In genomic region chr1:6640867-6641266, GRCh38 we compare ENCODE assay signal across 3 cellular contexts. TPM values are rescaled to one million over a fixed set of nuclear protein-coding genes. Genes with fewer than 3 reads are reported as not detected.
A peak's percentile ranks its signal among the peaks of the same experiment; 100 is the strongest.
DNase-seq lines count a peak whose midpoint lies in the region; ATAC-seq, FAIRE-seq and TF ChIP-seq lines count a peak whose summit lies in the region.
"Not testable (repeated sequence)": the region's sequence is repeated elsewhere in the genome, so short reads cannot be mapped to it uniquely, and the experiment has no call there.

No MANE protein-coding gene starts in this region.

- not testable (repeated sequence) for TF ChIP-seq POLR2A in K562 (conservative IDR thresholded peaks at IDR 0.05)

- H3K4me3 Mint-ChIP-seq in activated T-cell treated with anti-CD3 and anti-CD28 coated beads, Interleukin-2, amount 50 U/mL, for 24 hours: not testable (repeated sequence)

- intact Hi-C loops in K562 (cut with micrococcal nuclease): not testable (repeated sequence)

- H3K27ac ChIP-seq in HEK293 (ENCODE audit: extremely low read depth, low read depth, low read length); K562 (ENCODE audit: extremely low read depth, low read depth, low read length): not testable (repeated sequence)

- not testable (repeated sequence) for H2AFZ ChIP-seq in K562 (ENCODE audit: low read depth, low read length)

- TF ChIP-seq EP300 in K562 (IDR thresholded peaks at IDR 0.05; ENCODE audit: low read length): not testable (repeated sequence)

- not testable (repeated sequence) for H3K4me2 ChIP-seq in K562 (ENCODE audit: insufficient read depth, low read length)

- peak overlapping the region; percentile 44 for H3K27ac Mint-ChIP-seq in activated T-cell treated with anti-CD3 and anti-CD28 coated beads, Interleukin-2, amount 50 U/mL, for 24 hours

- FAIRE-seq in K562 (lab: Jason Lieb, UNC): not testable (repeated sequence)

- H3K27me3 ChIP-seq in K562 (ENCODE audit: control insufficient read depth in 2 of 2, insufficient read depth in 2 of 2, low read length in 2 of 2): not testable (repeated sequence)

- not testable (repeated sequence) for BruUV-seq in K562 (replicated peaks; lab: Mats Ljungman, UMichigan)

- H3K9ac ChIP-seq in K562 (ENCODE audit: insufficient read depth in 1 of 2, low read depth in 2 of 2, low read length in 2 of 2): not testable (repeated sequence)

- not testable (repeated sequence) for H3K9me3 ChIP-seq in HEK293 (ENCODE audit: control insufficient read depth, insufficient read depth, low read depth, low read length); K562 (replicated peaks; ENCODE audit: control insufficient read depth, insufficient read depth, low read depth, low read length)

- not testable (repeated sequence) for H3K4me1 Mint-ChIP-seq in activated T-cell treated with anti-CD3 and anti-CD28 coated beads, Interleukin-2, amount 50 U/mL, for 24 hours (ENCODE audit: low read depth)

- not testable (repeated sequence) for H3K4me1 ChIP-seq in HEK293 (ENCODE audit: control insufficient read depth, insufficient read depth, low read length); K562 (replicated peaks in 1 of 2; ENCODE audit: control insufficient read depth in 2 of 2, insufficient read depth in 2 of 2, low read length in 2 of 2)

- not testable (repeated sequence) for ATAC-seq in K562

- H3K27me3 Mint-ChIP-seq in activated T-cell treated with anti-CD3 and anti-CD28 coated beads, Interleukin-2, amount 50 U/mL, for 24 hours: not testable (repeated sequence)

- POLR2A ChIA-PET in HEK293 (lab: Yijun Ruan, JAX) (interaction anchor here (0.7 kb wide), 1 partner anchor 239 kb away, joined by 6 read pairs; no protein-coding TSS in a partner anchor), K562 (lab: Yijun Ruan, JAX) (interaction anchor here (1.2 kb wide), 1 partner anchor 8 kb away, joined by 3 read pairs; no protein-coding TSS in a partner anchor)

- not testable (repeated sequence) for H3K79me2 ChIP-seq in K562 (ENCODE audit: control insufficient read depth, insufficient read depth, low read length)

- 76% methylated on average over 3 of the region's 3 CpGs for WGBS in K562 (ENCODE audit: insufficient coverage, low coverage, missing lambda C conversion rate)

- not testable (repeated sequence) for DNase-seq in activated T-cell treated with anti-CD3 and anti-CD28 coated beads, Interleukin-2, amount 50 U/mL, for 24 hours; K562 (ENCODE audit: extremely low read depth in 1 of 4, low spot score in 3 of 4)

- H3K9me3 Mint-ChIP-seq in activated T-cell treated with anti-CD3 and anti-CD28 coated beads, Interleukin-2, amount 50 U/mL, for 24 hours: not testable (repeated sequence)

- TF ChIP-seq CTCF in HEK293 (tag by site-specific recombination; IDR thresholded peaks at IDR 0.05); K562 (IDR thresholded peaks at IDR 0.05 in 2 of 3, conservative IDR thresholded peaks at IDR 0.05 in 1 of 3; ENCODE audit: insufficient read depth in 2 of 3, low read depth in 1 of 3, low read length in 3 of 3): not testable (repeated sequence)

- peaks cover 95% of the 10 kb centered on the region for H3K36me3 Mint-ChIP-seq in activated T-cell treated with anti-CD3 and anti-CD28 coated beads, Interleukin-2, amount 50 U/mL, for 24 hours (ENCODE audit: low read depth)

- in situ Hi-C loops in K562 (cut with MboI): not testable (repeated sequence)

- H3K4me3 ChIP-seq in HEK293 (ENCODE audit: low read depth, low read length); K562: not testable (repeated sequence)

- CTCF ChIA-PET in HEK293 (lab: Yijun Ruan, JAX) (interaction anchor here (0.6 to 1.3 kb wide), 3 partner anchors 13 to 395 kb away, joined by 3 to 4 read pairs (median 3); no protein-coding TSS in a partner anchor), K562 (lab: Yijun Ruan, JAX; ENCODE audit: low intra/inter-chr PET ratio) (interaction anchor here (0.7 kb wide), 1 partner anchor 86 kb away, joined by 3 read pairs; the partner anchor contains the start of gene NOL9)

- H4K20me1 ChIP-seq in K562 (replicated peaks; ENCODE audit: control insufficient read depth, insufficient read depth, low read length): not testable (repeated sequence)

- not testable (repeated sequence) for H3K9me1 ChIP-seq in K562 (ENCODE audit: control insufficient read depth, insufficient read depth, low read length)

- H3K36me3 ChIP-seq in HEK293 (ENCODE audit: control insufficient read depth in 2 of 2, insufficient read depth in 1 of 2, low read length in 2 of 2) (peaks cover 16 to 93% of the 10 kb centered on the region in 2 experiments; a peak in 2 of 3 replicates), K562 (ENCODE audit: control insufficient read depth, insufficient read depth, low read length) (peaks cover 94% of the 10 kb centered on the region)

- TF ChIP-seq RAD21 in K562 (CRISPR knock-in tag; conservative IDR thresholded peaks at IDR 0.05 in 1 of 2, IDR thresholded peaks at IDR 0.05 in 1 of 2): not testable (repeated sequence)

TF ChIP-seq in HEK293, 187 proteins besides CTCF, POLR2A, EP300 and RAD21:
- peak; percentile 83; the same call in 1 of the 2 replicates for TF ChIP-seq MYNN (tag by site-specific recombination; IDR thresholded peaks at IDR 0.05; ENCODE audit: borderline replicate concordance)

TF ChIP-seq in K562, 482 proteins besides CTCF, POLR2A, EP300 and RAD21:
- TF ChIP-seq MYNN (IDR thresholded peaks at IDR 0.05): peak; percentile 59; the same call in 1 of the 2 replicates
- TF ChIP-seq MYNN (CRISPR knock-in tag; IDR thresholded peaks at IDR 0.05): not testable (repeated sequence)
TF ChIP-seq in K562: peak in this region for 1; not testable (repeated sequence) for 481.

RNA-seq across cellular contexts. Expression of gene THAP3, which starts 16.2 kb away (rescaled TPM):
- total RNA-seq in K562 (2011; cell fraction: chromatin; rRNA removed; ENCODE audit: low replicate concordance): 24.8 and 79.9 TPM in 2 replicates
- total RNA-seq in K562 (2011; cell fraction: nucleolus; rRNA removed): 69.4 and 79.1 TPM in 2 replicates
- 43.9 and 44.6 TPM in 2 replicates for total RNA-seq in K562 (2011; cell fraction: nucleoplasm; rRNA removed)
- total RNA-seq in K562 (2014; rRNA removed) (31.2 and 37.6 TPM in 2 replicates), K562 (2014; rRNA removed; fragmentation: Illumina TruSeq; extraction: Trizol) (7.4 and 9.5 TPM in 2 replicates), K562 (2015; rRNA removed; fragmentation: Illumina TruSeq; extraction: Trizol) (23.3 and 24.4 TPM in 2 replicates), K562 (2021) (18.2 and 22.1 TPM in 2 replicates)
- polyA plus RNA-seq in K562 (2011; rRNA removed) (12.7 and 18.9 TPM in 2 replicates), K562 (2014; fragmentation: Illumina TruSeq; extraction: Trizol) (20.0 and 23.0 TPM in 2 replicates), K562 (2014; fragmentation: Nextera tagmentation; extraction: Ambion mirVana) (1 to 10 TPM; 1.9 to 7.0 TPM), K562 (2014; rRNA removed) (28.1 and 29.3 TPM in 2 replicates)
- polyA plus RNA-seq in K562 (2011; cell fraction: cytosol; rRNA removed): 16.2 and 22.5 TPM in 2 replicates
- 26.7 and 33.4 TPM in 2 replicates for polyA plus RNA-seq in K562 (2011; cell fraction: nucleus; rRNA removed)
- 15.1 and 24.7 TPM in 2 replicates for polyA plus RNA-seq in K562 (2012)
- polyA minus RNA-seq in K562 (2011; rRNA and poly(A)+ RNA removed): 9.4 and 10.5 TPM in 2 replicates
- polyA minus RNA-seq in K562 (2011; cell fraction: cytosol; rRNA and poly(A)+ RNA removed): 8.3 and 12.0 TPM in 2 replicates
- 15.3 and 21.4 TPM in 2 replicates for polyA minus RNA-seq in K562 (2011; cell fraction: nucleus; rRNA and poly(A)+ RNA removed)

RNA-seq across cellular contexts. Expression of gene PHF13, which starts 27.3 kb away (rescaled TPM):
- 29.6 and 40.5 TPM in 2 replicates for total RNA-seq in K562 (2011; cell fraction: chromatin; rRNA removed; ENCODE audit: low replicate concordance)
- 22.5 and 27.3 TPM in 2 replicates for total RNA-seq in K562 (2011; cell fraction: nucleolus; rRNA removed)
- total RNA-seq in K562 (2011; cell fraction: nucleoplasm; rRNA removed): 22.7 and 26.4 TPM in 2 replicates
- total RNA-seq in K562 (2014; rRNA removed) (12.6 and 13.8 TPM in 2 replicates), K562 (2014; rRNA removed; fragmentation: Illumina TruSeq; extraction: Trizol) (11.7 and 12.6 TPM in 2 replicates), K562 (2015; rRNA removed; fragmentation: Illumina TruSeq; extraction: Trizol) (9.8 and 10.3 TPM in 2 replicates), K562 (2021) (30.2 and 36.1 TPM in 2 replicates)
- polyA plus RNA-seq in K562 (2011; rRNA removed) (8.8 and 9.6 TPM in 2 replicates), K562 (2014; fragmentation: Illumina TruSeq; extraction: Trizol) (17.9 and 21.5 TPM in 2 replicates), K562 (2014; fragmentation: Nextera tagmentation; extraction: Ambion mirVana) (1 to 10 TPM; 1.8 TPM), K562 (2014; rRNA removed) (13.2 and 13.3 TPM in 2 replicates)
- 6.1 and 6.2 TPM in 2 replicates for polyA plus RNA-seq in K562 (2011; cell fraction: cytosol; rRNA removed)
- polyA plus RNA-seq in K562 (2011; cell fraction: nucleus; rRNA removed): 20.7 and 23.9 TPM in 2 replicates
- 15.6 and 27.8 TPM in 2 replicates for polyA plus RNA-seq in K562 (2012)
- polyA minus RNA-seq in K562 (2011; rRNA and poly(A)+ RNA removed): 7.5 and 7.7 TPM in 2 replicates
- 7.8 and 9.4 TPM in 2 replicates for polyA minus RNA-seq in K562 (2011; cell fraction: cytosol; rRNA and poly(A)+ RNA removed)
- polyA minus RNA-seq in K562 (2011; cell fraction: nucleus; rRNA and poly(A)+ RNA removed): 4.3 and 6.3 TPM in 2 replicates

RNA-seq across cellular contexts. Expression of gene KLHL21, which starts 38.2 kb away (rescaled TPM):
- total RNA-seq in K562 (2011; cell fraction: chromatin; rRNA removed; ENCODE audit: low replicate concordance): 34.6 and 104 TPM in 2 replicates
- total RNA-seq in K562 (2011; cell fraction: nucleolus; rRNA removed): 89.4 and 101 TPM in 2 replicates
- total RNA-seq in K562 (2011; cell fraction: nucleoplasm; rRNA removed): 53.5 and 55.7 TPM in 2 replicates
- total RNA-seq in K562 (2014; rRNA removed) (26.4 and 32.3 TPM in 2 replicates), K562 (2014; rRNA removed; fragmentation: Illumina TruSeq; extraction: Trizol) (10.0 and 12.6 TPM in 2 replicates), K562 (2015; rRNA removed; fragmentation: Illumina TruSeq; extraction: Trizol) (22.4 and 23.6 TPM in 2 replicates), K562 (2021) (39.6 and 42.1 TPM in 2 replicates)
- polyA plus RNA-seq in K562 (2011; rRNA removed) (11.0 and 14.9 TPM in 2 replicates), K562 (2014; fragmentation: Illumina TruSeq; extraction: Trizol) (17.5 and 24.2 TPM in 2 replicates), K562 (2014; fragmentation: Nextera tagmentation; extraction: Ambion mirVana) (1 to 10 TPM; 2.1 to 2.2 TPM), K562 (2014; rRNA removed) (21.0 and 22.2 TPM in 2 replicates)
- 17.3 and 24.4 TPM in 2 replicates for polyA plus RNA-seq in K562 (2011; cell fraction: cytosol; rRNA removed)
- 28.7 and 48.0 TPM in 2 replicates for polyA plus RNA-seq in K562 (2011; cell fraction: nucleus; rRNA removed)
- polyA plus RNA-seq in K562 (2012): 37.5 and 39.1 TPM in 2 replicates
- polyA minus RNA-seq in K562 (2011; rRNA and poly(A)+ RNA removed): 14.0 and 18.0 TPM in 2 replicates
- 21.5 and 32.0 TPM in 2 replicates for polyA minus RNA-seq in K562 (2011; cell fraction: cytosol; rRNA and poly(A)+ RNA removed)
- polyA minus RNA-seq in K562 (2011; cell fraction: nucleus; rRNA and poly(A)+ RNA removed): 22.6 and 27.8 TPM in 2 replicates
